9 cellular contexts compared by ENCODE assay signal in genomic region chr17:40331743-40332641, GRCh38. TPM values are rescaled to one million over a fixed set of nuclear protein-coding genes. Genes with fewer than 3 reads are reported as not detected.
DNase-seq lines count a peak whose midpoint lies in the region; ATAC-seq, FAIRE-seq and TF ChIP-seq lines count a peak whose summit lies in the region.
"Had no signal": no experiment of that assay in that cellular context is flagged by ENCODE, and none has a peak within 500 bp of the region (broad histone marks: within the 10 kb centered on the region; RNA-seq: fewer than 3 reads in every experiment).

No MANE protein-coding gene starts in this region.

- H3K4me1 ChIP-seq in right lobe of liver (peaks cover 3 to 93% (median 65%) of the 10 kb centered on the region in 4 donors), thoracic aorta (ENCODE audit: control insufficient read depth in 1 of 2, low read depth in 2 of 2) (peaks cover 87 to 100% of the 10 kb centered on the region in 2 donors)

- intact Hi-C loops in right lobe of liver (cut with DNase I) = no loop called here

- H3K4me3 Mint-ChIP-seq in activated T-cell treated with anti-CD3 and anti-CD28 coated beads, Interleukin-2, amount 50 U/mL, for 72 hours = peak overlapping the region; percentile 64 to 65
- peak overlapping the region in 2 of 5 experiments; percentile 45 to 68 for H3K4me3 Mint-ChIP-seq in brain

- peaks cover 76% of the 10 kb centered on the region for H3K4me1 Mint-ChIP-seq in activated T-cell treated with anti-CD3 and anti-CD28 coated beads, Interleukin-2, amount 50 U/mL, for 72 hours (ENCODE audit: low read depth)
- H3K4me1 Mint-ChIP-seq in brain = peaks cover 61% of the 10 kb centered on the region

- H3K27me3 ChIP-seq in right lobe of liver (no peaks in the 10 kb centered on the region), thoracic aorta (replicated peaks; ENCODE audit: insufficient read depth) (no peaks in the 10 kb centered on the region)

- TF ChIP-seq CTCF in brain (conservative IDR thresholded peaks at IDR 0.05) (no peak), right lobe of liver (IDR thresholded peaks at IDR 0.05) (peak in 2 of 4 donors; percentile 2 to 11), thoracic aorta (IDR thresholded peaks at IDR 0.05) (no peak)

- peaks cover 3 to 12% of the 10 kb centered on the region in 2 donors for H3K36me3 Mint-ChIP-seq in activated T-cell treated with anti-CD3 and anti-CD28 coated beads, Interleukin-2, amount 50 U/mL, for 72 hours (ENCODE audit: insufficient read depth in 2 of 2)
- peaks cover 27% of the 10 kb centered on the region for H3K36me3 Mint-ChIP-seq in brain

- H3K9me3 Mint-ChIP-seq in activated T-cell treated with anti-CD3 and anti-CD28 coated beads, Interleukin-2, amount 50 U/mL, for 72 hours = no peaks in the 10 kb centered on the region
- no peaks in the 10 kb centered on the region for H3K9me3 Mint-ChIP-seq in brain

- no CpG with 5 or more reads among the region's 22 CpGs for WGBS in right lobe of liver (ENCODE audit: insufficient coverage, low coverage, low lambda C conversion rate, missing lambda C conversion rate)

- FAIRE-seq in GM19239 (lab: Jason Lieb, UNC) = no peak
- FAIRE-seq: G401.6 had no signal

- no peak for ATAC-seq in activated T-cell treated with anti-CD3 and anti-CD28 coated beads, Interleukin-2, amount 50 U/mL, for 72 hours (replicated peaks in 1 of 2)
- ATAC-seq in right lobe of liver = peak; percentile 74 to 85 (median 80)
- ATAC-seq in thoracic aorta (ENCODE audit: insufficient number of reproducible peaks, low FRiP score, low read depth) = peak; percentile 77
- ATAC-seq in GM18505 (IDR thresholded peaks at IDR 0.05; ENCODE audit: unreplicated experiment) = no peak

- TF ChIP-seq POLR2A in right lobe of liver (IDR thresholded peaks at IDR 0.05) (no peak), GM18505 (IDR thresholded peaks at IDR 0.05; ENCODE audit: borderline replicate concordance, extremely low read depth, insufficient read depth, insufficient read length) (no peak)

- H3K27me3 Mint-ChIP-seq in activated T-cell treated with anti-CD3 and anti-CD28 coated beads, Interleukin-2, amount 50 U/mL, for 72 hours (ENCODE audit: low read depth) = no peaks in the 10 kb centered on the region
- no peaks in the 10 kb centered on the region for H3K27me3 Mint-ChIP-seq in brain

- no peak for DNase-seq in activated T-cell treated with anti-CD3 and anti-CD28 coated beads, Interleukin-2, amount 50 U/mL, for 72 hours
- DNase-seq in activated T-cell treated with anti-CD3 and anti-CD28 coated beads for 4 hours (no peak), right lobe of liver (peak; percentile 96 to 99 (median 97)), thoracic aorta (ENCODE audit: low spot score) (peak; percentile 83), HuH-7 (ENCODE audit: low spot score) (no peak), GM19239 (ENCODE audit: insufficient read length, low spot score) (no peak)

- H3K9me3 ChIP-seq in right lobe of liver (no peaks in the 10 kb centered on the region), thoracic aorta (no peaks in the 10 kb centered on the region)

- H3K27ac Mint-ChIP-seq in activated T-cell treated with anti-CD3 and anti-CD28 coated beads, Interleukin-2, amount 50 U/mL, for 72 hours = peak overlapping the region; percentile 76
- peak overlapping the region; percentile 41 to 94 (median 85) for H3K27ac Mint-ChIP-seq in brain

- H3K36me3 ChIP-seq in right lobe of liver = no peaks in the 10 kb centered on the region
- H3K36me3 ChIP-seq in thoracic aorta = no peaks in the 10 kb centered on the region

- H3K4me3 ChIP-seq in right lobe of liver (peak overlapping the region in 2 of 3 donors; percentile 15 to 21), thoracic aorta (peak overlapping the region; percentile 62)

- peak overlapping the region; percentile 23 to 79 (median 73) for H3K27ac ChIP-seq in right lobe of liver
- peak overlapping the region; percentile 70 to 71 for H3K27ac ChIP-seq in thoracic aorta

RNA-seq across cellular contexts. Expression of gene RARA, which starts 23.0 kb away (rescaled TPM):
- 10 to 100 TPM; 33.4 to 45.2 TPM for total RNA-seq in activated T-cell treated with anti-CD3 and anti-CD28 coated beads, Interleukin-2, amount 50 U/mL, for 72 hours
- polyA plus RNA-seq in brain (ENCODE audit: insufficient read depth, low read depth, low replicate concordance) = 26.2 TPM
- total RNA-seq in right lobe of liver (10 to 100 TPM; 17.7 to 41.9 (median 22.9) TPM), thoracic aorta (10 to 100 TPM; 46.8 to 73.4 TPM)

RNA-seq across cellular contexts. Expression of gene GJD3, which starts 32.5 kb away (rescaled TPM):
- not detected for total RNA-seq in activated T-cell treated with anti-CD3 and anti-CD28 coated beads, Interleukin-2, amount 50 U/mL, for 72 hours
- polyA plus RNA-seq in brain (ENCODE audit: insufficient read depth, low read depth, low replicate concordance) = not detected
- total RNA-seq in right lobe of liver (under 1 TPM in 5 of 6 experiments, not detected in 1; 0.22 to 0.78 (median 0.37) TPM), thoracic aorta (1 to 10 TPM in 1 of 2 donors, not detected in 1; 1.5 TPM)

RNA-seq across cellular contexts. Expression of gene CDC6, which starts 44.3 kb away (rescaled TPM):
- 10 to 100 TPM; 86.2 to 92.6 TPM for total RNA-seq in activated T-cell treated with anti-CD3 and anti-CD28 coated beads, Interleukin-2, amount 50 U/mL, for 72 hours
- polyA plus RNA-seq in brain (ENCODE audit: insufficient read depth, low read depth, low replicate concordance) = 23.2 TPM
- total RNA-seq in right lobe of liver = 1 to 10 TPM in 5 of 6 experiments, under 1 TPM in 1; 0.42 to 9.1 (median 3.1) TPM
- total RNA-seq in thoracic aorta = 1 to 10 TPM in 1 of 2 donors, under 1 TPM in 1; 0.71 to 6.8 TPM

Comparison
In these comparisons a context has a peak if more than half of its experiments do, and no peak if none do; other contexts are left out.
1. ATAC-seq: peak in right lobe of liver (4 of 4) and thoracic aorta (single experiment); none in activated T-cell treated with anti-CD3 and anti-CD28 coated beads, Interleukin-2, amount 50 U/mL, for 72 hours (0 of 2) and GM18505 (single experiment).
2. DNase-seq: peak in right lobe of liver (3 of 3) and thoracic aorta (single experiment); none in activated T-cell treated with anti-CD3 and anti-CD28 coated beads, Interleukin-2, amount 50 U/mL, for 72 hours (0 of 2), activated T-cell treated with anti-CD3 and anti-CD28 coated beads for 4 hours (single experiment), HuH-7 (single experiment) and GM19239 (single experiment).
3. RNA of gene CDC6, which starts 44.3 kb away (total RNA-seq): 86.2 to 92.6 TPM in activated T-cell treated with anti-CD3 and anti-CD28 coated beads, Interleukin-2, amount 50 U/mL, for 72 hours; 0.71 to 6.8 TPM in thoracic aorta and 0.42 to 9.1 TPM in right lobe of liver; every median in the first group is over 4 times any median in the second.